Comparison of ENCODE assay signal across 20 cellular contexts in the genomic region with DNA sequence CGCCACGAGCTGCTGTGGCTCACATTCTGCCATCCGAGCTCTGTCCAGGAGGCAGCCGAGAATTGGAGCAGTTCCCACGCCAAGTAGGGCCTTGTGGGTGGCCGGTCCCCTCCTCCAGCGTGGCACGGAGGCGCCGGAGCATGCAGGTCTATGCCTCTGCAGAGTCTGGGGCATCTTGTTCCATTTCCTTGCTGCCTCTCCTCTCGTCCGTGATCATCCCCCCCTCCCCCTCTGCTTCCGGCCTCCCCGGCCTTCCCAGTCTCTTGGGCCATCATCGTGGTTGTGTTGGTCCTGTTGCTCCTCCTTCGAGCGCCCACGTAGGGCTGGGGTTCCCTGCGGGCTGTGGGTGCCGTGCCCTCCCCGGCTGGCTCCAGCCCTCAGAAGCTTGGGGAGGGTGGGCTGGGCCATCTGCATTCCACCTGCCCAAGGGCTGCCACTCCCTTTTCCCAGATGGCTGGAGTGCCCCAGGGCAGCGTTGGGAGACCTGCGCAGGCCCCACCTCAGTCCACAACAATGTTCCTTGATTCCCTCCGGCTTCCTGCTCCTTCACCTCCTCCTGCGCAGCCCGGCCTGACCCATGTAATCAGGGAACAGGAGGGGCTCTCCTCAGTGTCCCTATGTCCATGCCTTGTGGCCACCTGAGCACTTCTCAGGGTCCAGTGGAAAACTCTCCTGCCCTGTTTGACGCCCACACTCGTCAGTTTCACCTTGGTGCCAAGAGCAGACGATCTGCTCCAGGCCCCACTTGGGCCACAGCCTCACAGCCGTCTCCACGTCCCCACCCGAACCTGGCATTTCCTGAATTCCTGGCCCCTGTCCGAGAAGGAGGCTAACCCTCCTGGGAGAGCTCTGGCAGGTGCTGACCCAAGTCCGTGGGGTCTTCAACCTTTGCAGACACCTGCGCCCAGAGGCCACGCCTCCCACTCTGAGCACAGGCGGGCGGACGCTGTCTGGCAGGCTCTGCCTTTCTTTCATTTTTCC. TPM values are rescaled to one million over a fixed set of nuclear protein-coding genes. Genes with fewer than 3 reads are reported as not detected.
DNase-seq lines count a peak whose midpoint lies in the region; ATAC-seq, FAIRE-seq and TF ChIP-seq lines count a peak whose summit lies in the region.
"Had no signal": no experiment of that assay in that cellular context is flagged by ENCODE, and none has a peak within 500 bp of the region (broad histone marks: within the 10 kb centered on the region; RNA-seq: fewer than 3 reads in every experiment).

No MANE protein-coding gene starts in this region.

- no peaks in the 10 kb centered on the region for H3K36me3 ChIP-seq in breast epithelium

- H3K27ac ChIP-seq in breast epithelium: peak overlapping the region; percentile 48 to 66
- H3K27ac ChIP-seq: SK-N-MC had no signal

- peaks cover 5 to 10% of the 10 kb centered on the region in 2 donors for H3K4me1 ChIP-seq in breast epithelium

- FAIRE-seq in GM12891 (lab: Jason Lieb, UNC): no peak
- FAIRE-seq: GM19239 had no signal

- in situ Hi-C loops in G401 (cut with HindIII; ENCODE audit: low sequenced_read_pairs): no loop called here

- TF ChIP-seq CTCF in breast epithelium (IDR thresholded peaks at IDR 0.05): no peak

- intact Hi-C loops in breast epithelium (cut with DNase I; ENCODE audit: low total_unique reads) (loop anchor here (5.0 kb wide), 1 partner anchor 875 kb away; a partner anchor contains a TSS), sciatic nerve (cut with DNase I) (no loop called here), Right ventricle myocardium superior (cut with DNase I) (no loop called here)

- peak; percentile 90 for TF ChIP-seq EP300 in Ishikawa (IDR thresholded peaks at IDR 0.05; ENCODE audit: borderline replicate concordance)

- H3K4me3 ChIP-seq in breast epithelium: no peak overlapping the region
- H3K4me3 ChIP-seq: SK-N-MC had no signal

- no peak; the same call in 1 of the 2 replicates for TF ChIP-seq RAD21 in Ishikawa (IDR thresholded peaks at IDR 0.05; ENCODE audit: low read depth)

- DNase-seq in breast epithelium (ENCODE audit: low spot score in 2 of 2) (no peak), kidney tubule cell (ENCODE audit: low spot score) (peak; percentile 78), sciatic nerve (ENCODE audit: low spot score) (no peak), MV-4-11 (lab: John Stamatoyannopoulos, UW) (no peak), G401 (ENCODE audit: low spot score) (no peak), GM12891 (ENCODE audit: insufficient read length, low spot score) (no peak), Right ventricle myocardium superior (no peak)
- DNase-seq: activated effector memory CD4-positive, alpha-beta T cell treated with Interleukin-2 at 50 U/mL for 16 hours; CD8-positive, alpha-beta memory T cell; effector memory CD8-positive, alpha-beta T cell; EL; Karpas-422; left cardiac atrium; NCI-H1417 treated with DMSO at 0.1 percent for 48 hours; NCI-H2171 treated with DMSO at 0.1 percent for 48 hours; NCI-H748 treated with DMSO at 0.1 percent for 48 hours; T-helper 9 cell had no signal

- no peak for TF ChIP-seq POLR2A in breast epithelium (IDR thresholded peaks at IDR 0.05)
- no peak for TF ChIP-seq POLR2A in GM12891 (IDR thresholded peaks at IDR 0.05; ENCODE audit: low read depth, low read length)

- no peaks in the 10 kb centered on the region for H3K9me3 ChIP-seq in breast epithelium

- H3K27me3 ChIP-seq in breast epithelium: no peaks in the 10 kb centered on the region

- ATAC-seq in sciatic nerve (peak; percentile 25), Right ventricle myocardium superior (ENCODE audit: poor library complexity) (no peak)
- ATAC-seq: effector memory CD8-positive, alpha-beta T cell; left cardiac atrium had no signal

TF ChIP-seq in Ishikawa, 13 proteins besides CTCF, POLR2A, EP300 and RAD21 (continues in another document):
- peak; percentile 80 for TF ChIP-seq ZBTB7A (IDR thresholded peaks at IDR 0.05; ENCODE audit: low read depth)
- TF ChIP-seq TCF12 (IDR thresholded peaks at IDR 0.05; ENCODE audit: low read depth): peak; percentile 98
- TF ChIP-seq EGR1 (IDR thresholded peaks at IDR 0.05): peak; percentile 84
- TF ChIP-seq, protein P1, sequence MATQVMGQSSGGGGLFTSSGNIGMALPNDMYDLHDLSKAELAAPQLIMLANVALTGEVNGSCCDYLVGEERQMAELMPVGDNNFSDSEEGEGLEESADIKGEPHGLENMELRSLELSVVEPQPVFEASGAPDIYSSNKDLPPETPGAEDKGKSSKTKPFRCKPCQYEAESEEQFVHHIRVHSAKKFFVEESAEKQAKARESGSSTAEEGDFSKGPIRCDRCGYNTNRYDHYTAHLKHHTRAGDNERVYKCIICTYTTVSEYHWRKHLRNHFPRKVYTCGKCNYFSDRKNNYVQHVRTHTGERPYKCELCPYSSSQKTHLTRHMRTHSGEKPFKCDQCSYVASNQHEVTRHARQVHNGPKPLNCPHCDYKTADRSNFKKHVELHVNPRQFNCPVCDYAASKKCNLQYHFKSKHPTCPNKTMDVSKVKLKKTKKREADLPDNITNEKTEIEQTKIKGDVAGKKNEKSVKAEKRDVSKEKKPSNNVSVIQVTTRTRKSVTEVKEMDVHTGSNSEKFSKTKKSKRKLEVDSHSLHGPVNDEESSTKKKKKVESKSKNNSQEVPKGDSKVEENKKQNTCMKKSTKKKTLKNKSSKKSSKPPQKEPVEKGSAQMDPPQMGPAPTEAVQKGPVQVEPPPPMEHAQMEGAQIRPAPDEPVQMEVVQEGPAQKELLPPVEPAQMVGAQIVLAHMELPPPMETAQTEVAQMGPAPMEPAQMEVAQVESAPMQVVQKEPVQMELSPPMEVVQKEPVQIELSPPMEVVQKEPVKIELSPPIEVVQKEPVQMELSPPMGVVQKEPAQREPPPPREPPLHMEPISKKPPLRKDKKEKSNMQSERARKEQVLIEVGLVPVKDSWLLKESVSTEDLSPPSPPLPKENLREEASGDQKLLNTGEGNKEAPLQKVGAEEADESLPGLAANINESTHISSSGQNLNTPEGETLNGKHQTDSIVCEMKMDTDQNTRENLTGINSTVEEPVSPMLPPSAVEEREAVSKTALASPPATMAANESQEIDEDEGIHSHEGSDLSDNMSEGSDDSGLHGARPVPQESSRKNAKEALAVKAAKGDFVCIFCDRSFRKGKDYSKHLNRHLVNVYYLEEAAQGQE (IDR thresholded peaks at IDR 0.05; ENCODE audit: low read depth): no peak
- peak; percentile 94 for TF ChIP-seq TEAD4 (IDR thresholded peaks at IDR 0.05)
- TF ChIP-seq YY1 (IDR thresholded peaks at IDR 0.05; ENCODE audit: low read depth): 0 out of 2 replicates have a peak, but pooled peaks have one; percentile 43
- TF ChIP-seq, protein P2, sequence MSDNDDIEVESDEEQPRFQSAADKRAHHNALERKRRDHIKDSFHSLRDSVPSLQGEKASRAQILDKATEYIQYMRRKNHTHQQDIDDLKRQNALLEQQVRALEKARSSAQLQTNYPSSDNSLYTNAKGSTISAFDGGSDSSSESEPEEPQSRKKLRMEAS (IDR thresholded peaks at IDR 0.05): peak; percentile 34; the same call in 1 of the 2 replicates
- TF ChIP-seq TAF1 (IDR thresholded peaks at IDR 0.05; ENCODE audit: low read depth): no peak
- TF ChIP-seq CREB1 (IDR thresholded peaks at IDR 0.05; ENCODE audit: low read depth): peak; percentile 60; the same call in 1 of the 2 replicates
- no peak for TF ChIP-seq CEBPB (IDR thresholded peaks at IDR 0.05)

TF ChIP-seq in GM12891, 5 proteins besides CTCF, POLR2A, EP300 and RAD21:
- no peak for TF ChIP-seq TAF1 (IDR thresholded peaks at IDR 0.05; ENCODE audit: low read depth, low read length)
- no peak for TF ChIP-seq POU2F2 (IDR thresholded peaks at IDR 0.05; ENCODE audit: low read depth, low read length)

RNA-seq across cellular contexts. Expression of a gene that starts 37.1 kb away (rescaled TPM):
- total RNA-seq in breast epithelium (10 to 100 TPM; 21.0 to 47.0 (median 37.6) TPM), sciatic nerve (50.9 TPM), Right ventricle myocardium superior (34.7 TPM)
- total RNA-seq in G401 (2014; rRNA removed; shearing (Covaris generic)): 16.1 and 21.1 TPM in 2 replicates
- polyA plus RNA-seq in GM12891 (2012; ENCODE audit: low read depth, missing spikeins): 2.2 TPM
